In genomic region chrX:47484885-47485284, GRCh38 we compare ENCODE assay signal across 1 cellular context.
TF ChIP-seq lines count a peak whose summit lies in the region.

No MANE protein-coding gene starts in this region.

TF ChIP-seq in HepG2, 621 proteins besides CTCF, POLR2A, EP300 and RAD21:
- TF ChIP-seq ZC3H4 (CRISPR knock-in tag; IDR thresholded peaks at IDR 0.05; ENCODE audit: borderline replicate concordance) = no peak
- no peak for TF ChIP-seq TFE3 (CRISPR knock-in tag; IDR thresholded peaks at IDR 0.05)
- TF ChIP-seq, protein P1, sequence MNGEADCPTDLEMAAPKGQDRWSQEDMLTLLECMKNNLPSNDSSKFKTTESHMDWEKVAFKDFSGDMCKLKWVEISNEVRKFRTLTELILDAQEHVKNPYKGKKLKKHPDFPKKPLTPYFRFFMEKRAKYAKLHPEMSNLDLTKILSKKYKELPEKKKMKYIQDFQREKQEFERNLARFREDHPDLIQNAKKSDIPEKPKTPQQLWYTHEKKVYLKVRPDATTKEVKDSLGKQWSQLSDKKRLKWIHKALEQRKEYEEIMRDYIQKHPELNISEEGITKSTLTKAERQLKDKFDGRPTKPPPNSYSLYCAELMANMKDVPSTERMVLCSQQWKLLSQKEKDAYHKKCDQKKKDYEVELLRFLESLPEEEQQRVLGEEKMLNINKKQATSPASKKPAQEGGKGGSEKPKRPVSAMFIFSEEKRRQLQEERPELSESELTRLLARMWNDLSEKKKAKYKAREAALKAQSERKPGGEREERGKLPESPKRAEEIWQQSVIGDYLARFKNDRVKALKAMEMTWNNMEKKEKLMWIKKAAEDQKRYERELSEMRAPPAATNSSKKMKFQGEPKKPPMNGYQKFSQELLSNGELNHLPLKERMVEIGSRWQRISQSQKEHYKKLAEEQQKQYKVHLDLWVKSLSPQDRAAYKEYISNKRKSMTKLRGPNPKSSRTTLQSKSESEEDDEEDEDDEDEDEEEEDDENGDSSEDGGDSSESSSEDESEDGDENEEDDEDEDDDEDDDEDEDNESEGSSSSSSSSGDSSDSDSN (CRISPR knock-in tag; IDR thresholded peaks at IDR 0.05) = no peak
- TF ChIP-seq SETDB1 (CRISPR knock-in tag; IDR thresholded peaks at IDR 0.05; ENCODE audit: borderline replicate concordance) = no peak
- TF ChIP-seq FIP1L1 (IDR thresholded peaks at IDR 0.05; ENCODE audit: borderline replicate concordance, insufficient read depth, low read depth, low read length) = no peak
- TF ChIP-seq XBP1 (CRISPR knock-in tag; IDR thresholded peaks at IDR 0.05) = no peak
- TF ChIP-seq ZNF691 (CRISPR knock-in tag; IDR thresholded peaks at IDR 0.05; ENCODE audit: borderline replicate concordance, low read depth) = no peak
- no peak for TF ChIP-seq SSRP1 (CRISPR knock-in tag; IDR thresholded peaks at IDR 0.05)
- TF ChIP-seq RFX1 (IDR thresholded peaks at IDR 0.05) = no peak
TF ChIP-seq in HepG2: peak in this region for 0.
